ENCODE assay signal across 9 cellular contexts in the genomic region with DNA sequence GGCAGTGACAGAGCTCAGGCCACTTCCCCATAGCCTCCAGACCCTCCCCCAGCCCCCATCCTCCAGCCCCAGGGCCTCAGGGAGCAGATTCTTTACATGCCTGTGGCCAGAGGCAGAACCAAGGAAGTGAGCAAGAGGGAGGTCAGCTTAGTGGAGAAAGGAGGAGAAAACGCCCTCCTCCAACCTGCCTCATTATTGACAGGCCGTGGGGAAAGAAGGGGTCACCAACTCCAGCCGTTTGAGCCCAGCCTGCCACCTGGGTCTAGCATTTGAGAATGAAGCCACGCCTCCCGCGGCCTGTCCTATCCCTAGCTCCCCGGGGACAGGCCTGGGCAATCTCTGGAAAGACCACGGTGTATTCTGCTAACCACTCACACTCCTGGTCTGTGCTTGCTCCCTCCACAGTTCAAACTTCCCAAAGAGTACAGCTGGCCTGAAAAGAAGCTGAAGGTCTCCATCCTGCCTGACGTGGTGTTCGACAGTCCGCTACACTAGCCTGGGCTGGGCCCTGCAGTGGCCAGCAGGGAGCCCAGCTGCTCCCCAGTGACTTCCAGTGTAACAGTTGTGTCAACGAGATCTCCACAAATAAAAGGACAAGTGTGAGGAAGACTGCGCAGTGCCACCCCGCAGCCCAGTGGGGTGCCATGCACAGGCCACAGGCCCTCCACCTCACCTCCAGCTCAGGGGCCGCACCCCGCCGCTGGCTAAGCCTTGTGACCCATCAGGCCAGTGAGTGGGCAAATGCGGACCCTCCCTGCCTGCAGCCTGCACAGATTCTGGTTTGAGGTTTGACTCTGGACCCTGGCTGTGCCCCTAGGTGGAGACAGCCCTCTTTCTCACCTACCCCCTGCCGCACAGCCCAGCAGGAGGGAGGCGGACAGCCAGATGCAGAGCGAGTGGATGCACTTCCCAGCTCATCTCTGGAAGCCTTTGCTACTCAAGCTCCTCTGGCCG. TPM values are rescaled to one million over a fixed set of nuclear protein-coding genes. Genes with fewer than 3 reads are reported as not detected.
A peak's percentile ranks its signal among the peaks of the same experiment; 100 is the strongest.
DNase-seq lines count a peak whose midpoint lies in the region; ATAC-seq and TF ChIP-seq lines count a peak whose summit lies in the region.
"Had no signal": no experiment of that assay in that cellular context is flagged by ENCODE, and none has a peak within 500 bp of the region (broad histone marks: within the 10 kb centered on the region; RNA-seq: fewer than 3 reads in every experiment).

No MANE protein-coding gene starts in this region.

- H3K4me1 ChIP-seq in HCT116 (ENCODE audit: control insufficient read depth in 1 of 2, insufficient read depth in 2 of 2, low read length in 2 of 2): peaks cover 61 to 89% of the 10 kb centered on the region in 2 experiments
- peaks cover 79% of the 10 kb centered on the region for H3K4me1 ChIP-seq in hepatocyte (ENCODE audit: insufficient read depth)
- H3K4me1 ChIP-seq in stomach smooth muscle (ENCODE audit: control insufficient read depth, insufficient read depth, low read length): peaks cover 81% of the 10 kb centered on the region

- RAD21 ChIA-PET in HCT116 (lab: Charles Lee; ENCODE audit: low non-redundant PET in 1 of 2, low total read pairs in 2 of 2, uncharacterized antibody in 2 of 2, unreplicated experiment in 2 of 2): interaction anchor here in 1 of 2 experiments (1.2 kb wide), 1 partner anchor 16 kb away, joined by 3 read pairs; no protein-coding TSS in a partner anchor

- H3K4me3 Mint-ChIP-seq in activated T-helper 17 cell treated with anti-CD3 and anti-CD28 coated beads, Interleukin-2, amount 50 U/mL, for 72 hours: no peak overlapping the region
- H3K4me3 Mint-ChIP-seq: memory B cell had no signal

- no peaks in the 10 kb centered on the region for H3K27me3 Mint-ChIP-seq in activated T-helper 17 cell treated with anti-CD3 and anti-CD28 coated beads, Interleukin-2, amount 50 U/mL, for 72 hours
- H3K27me3 Mint-ChIP-seq: memory B cell had no signal

- ATAC-seq in HCT116: peak; percentile 71
- no peak for ATAC-seq in activated T-helper 17 cell treated with anti-CD3 and anti-CD28 coated beads, Interleukin-2, amount 50 U/mL, for 72 hours (replicated peaks)
- ATAC-seq in GM18520 (IDR thresholded peaks at IDR 0.05; ENCODE audit: unreplicated experiment): no peak

- peak overlapping the region; percentile 66 for H3K27ac Mint-ChIP-seq in activated T-helper 17 cell treated with anti-CD3 and anti-CD28 coated beads, Interleukin-2, amount 50 U/mL, for 72 hours
- H3K27ac Mint-ChIP-seq: memory B cell had no signal

- BruUV-seq in HCT116 (replicated peaks; lab: Mats Ljungman, UMichigan): TSS peak; percentile 24

- H3K9me3 ChIP-seq in HCT116 (ENCODE audit: control insufficient read depth in 1 of 2, insufficient read depth in 1 of 2, low read depth in 1 of 2, low read length in 2 of 2) (no peaks in the 10 kb centered on the region), hepatocyte (ENCODE audit: low read depth) (no peaks in the 10 kb centered on the region), stomach smooth muscle (ENCODE audit: control insufficient read depth in 2 of 2, low read length in 2 of 2) (no peaks in the 10 kb centered on the region)

- H3K36me3 ChIP-seq in HCT116 (ENCODE audit: control insufficient read depth in 1 of 2, insufficient read depth in 2 of 2, low read length in 2 of 2) (no peaks in the 10 kb centered on the region), hepatocyte (replicated peaks; ENCODE audit: insufficient read depth, low read depth) (no peaks in the 10 kb centered on the region), stomach smooth muscle (ENCODE audit: control insufficient read depth in 2 of 2, insufficient read depth in 2 of 2, low read length in 2 of 2) (peaks cover 0 to 2% of the 10 kb centered on the region in 2 donors)

- DNase-seq in HCT116 (ENCODE audit: low read depth, low spot score): no peak
- peak; percentile 40 for DNase-seq in hepatocyte (ENCODE audit: low spot score)
- no peak for DNase-seq in NCI-H187 (lab: John Stamatoyannopoulos, UW)
- DNase-seq in SHP77 treated with DMSO at 0.1 percent for 48 hours (lab: John Stamatoyannopoulos, UW): no peak
- no peak for DNase-seq in NCI-H1436 treated with DMSO at 0.1 percent for 48 hours (lab: John Stamatoyannopoulos, UW)

- POLR2A ChIA-PET in HCT116 (lab: Charles Lee): interaction anchor here (1.0 to 2.3 kb wide), 2 partner anchors 16 to 85 kb away, joined by 3 to 10 read pairs; a partner anchor contains a TSS

- H3K9me2 ChIP-seq in HCT116 (ENCODE audit: insufficient read depth) (no peaks in the 10 kb centered on the region), hepatocyte (replicated peaks; ENCODE audit: insufficient read depth) (no peaks in the 10 kb centered on the region)

- TF ChIP-seq POLR2A in HCT116 (IDR thresholded peaks at IDR 0.05; ENCODE audit: borderline replicate concordance, extremely low read depth, insufficient read depth, insufficient read length): no peak

- H3K79me2 ChIP-seq in HCT116 (ENCODE audit: insufficient read depth, low read length): no peaks in the 10 kb centered on the region
- H3K79me2 ChIP-seq in hepatocyte: no peaks in the 10 kb centered on the region

- no peaks in the 10 kb centered on the region for H3K36me3 Mint-ChIP-seq in activated T-helper 17 cell treated with anti-CD3 and anti-CD28 coated beads, Interleukin-2, amount 50 U/mL, for 72 hours (ENCODE audit: low read depth)

- H3K9ac ChIP-seq in HCT116 (ENCODE audit: low read length) (peak overlapping the region; percentile 58), stomach smooth muscle (ENCODE audit: low read length in 2 of 2) (peak overlapping the region in 1 of 2 donors; percentile 29)

- no peak overlapping the region for H2AFZ ChIP-seq in HCT116 (ENCODE audit: low read depth, low read length, poor library complexity, severe bottlenecking)
- H2AFZ ChIP-seq in hepatocyte: no peak overlapping the region

- CTCF ChIA-PET in HCT116 (lab: Charles Lee): interaction anchor here (0.6 to 1.5 kb wide), 5 partner anchors 15 to 425 kb away, joined by 3 to 4 read pairs (median 4); no protein-coding TSS in a partner anchor

- H3K4me1 Mint-ChIP-seq in activated T-helper 17 cell treated with anti-CD3 and anti-CD28 coated beads, Interleukin-2, amount 50 U/mL, for 72 hours: peaks cover 15% of the 10 kb centered on the region

- H3K4me2 ChIP-seq in HCT116 (ENCODE audit: low read length): peak overlapping the region; percentile 77
- H3K4me2 ChIP-seq in hepatocyte: peak overlapping the region; percentile 37

- intact Hi-C loops in HCT116 (cut with micrococcal nuclease): no loop called here

- 61% methylated on average over 22 of the region's 22 CpGs for WGBS in hepatocyte (ENCODE audit: low lambda C conversion rate, missing lambda C conversion rate)

- TF ChIP-seq RAD21 in HCT116 (IDR thresholded peaks at IDR 0.05; ENCODE audit: low read depth): no peak

- no peaks in the 10 kb centered on the region for H3K9me3 Mint-ChIP-seq in activated T-helper 17 cell treated with anti-CD3 and anti-CD28 coated beads, Interleukin-2, amount 50 U/mL, for 72 hours
- H3K9me3 Mint-ChIP-seq: memory B cell had no signal

- H3K4me3 ChIP-seq in HCT116 (replicated peaks in 1 of 2; ENCODE audit: low read depth in 1 of 2, low read length in 2 of 2) (peak overlapping the region in 1 of 2 experiments; percentile 21; a peak in 2 of 4 replicates), hepatocyte (no peak overlapping the region), stomach smooth muscle (ENCODE audit: low read length in 2 of 2) (no peak overlapping the region)

- H4K20me1 ChIP-seq in HCT116 (ENCODE audit: insufficient read depth) (no peaks in the 10 kb centered on the region), hepatocyte (ENCODE audit: insufficient read depth, poor library complexity, severe bottlenecking) (no peaks in the 10 kb centered on the region)

- no peak for TF ChIP-seq CTCF in HCT116 (IDR thresholded peaks at IDR 0.05 in 2 of 3, conservative IDR thresholded peaks at IDR 0.05 in 1 of 3; ENCODE audit: borderline replicate concordance in 1 of 3, insufficient read depth in 1 of 3, low read depth in 2 of 3, low read length in 2 of 3)
- TF ChIP-seq CTCF in hepatocyte (IDR thresholded peaks at IDR 0.05; ENCODE audit: poor library complexity): no peak

- H3K27ac ChIP-seq in HCT116 (ENCODE audit: low read depth, low read length) (peak overlapping the region; percentile 61), hepatocyte (peak overlapping the region; percentile 96), stomach smooth muscle (ENCODE audit: low read length) (peak overlapping the region; percentile 71)

- H3K27me3 ChIP-seq in HCT116 (ENCODE audit: insufficient read depth, low read length) (no peaks in the 10 kb centered on the region), hepatocyte (no peaks in the 10 kb centered on the region), stomach smooth muscle (ENCODE audit: control insufficient read depth in 1 of 2, insufficient read depth in 2 of 2, low read length in 2 of 2) (no peaks in the 10 kb centered on the region)

TF ChIP-seq in HCT116, 20 proteins besides CTCF, POLR2A, EP300 and RAD21:
- no peak for TF ChIP-seq TCF7L2 (IDR thresholded peaks at IDR 0.05; ENCODE audit: borderline replicate concordance, extremely low read depth, insufficient read depth, insufficient read length)
- no peak for TF ChIP-seq CBX3 (IDR thresholded peaks at IDR 0.05; ENCODE audit: low read depth)
- TF ChIP-seq ELF1 (IDR thresholded peaks at IDR 0.05; ENCODE audit: borderline replicate concordance, low read depth): no peak
- TF ChIP-seq YY1 (IDR thresholded peaks at IDR 0.05; ENCODE audit: extremely low read depth, insufficient replicate concordance, low read depth, low read length): no peak
- peak; percentile 30; the same call in 1 of the 2 replicates for TF ChIP-seq POLR2AphosphoS5 (IDR thresholded peaks at IDR 0.05; ENCODE audit: low read depth, low read length)
- TF ChIP-seq ZNF274 (IDR thresholded peaks at IDR 0.05; ENCODE audit: low read depth, low read length): no peak
- TF ChIP-seq, protein P1, sequence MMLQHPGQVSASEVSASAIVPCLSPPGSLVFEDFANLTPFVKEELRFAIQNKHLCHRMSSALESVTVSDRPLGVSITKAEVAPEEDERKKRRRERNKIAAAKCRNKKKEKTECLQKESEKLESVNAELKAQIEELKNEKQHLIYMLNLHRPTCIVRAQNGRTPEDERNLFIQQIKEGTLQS (IDR thresholded peaks at IDR 0.05): no peak
- TF ChIP-seq ZFX (IDR thresholded peaks at IDR 0.05): no peak

RNA-seq across cellular contexts. Expression of a gene that starts 14.3 kb away (rescaled TPM):
- total RNA-seq in HCT116 (2021; ENCODE audit: unreplicated experiment) (91.6 TPM), hepatocyte (41.3 and 53.3 TPM in 2 replicates)
- polyA plus RNA-seq in HCT116 (2012): 131 and 143 TPM in 2 replicates
- 10 to 100 TPM; 60.0 to 73.9 TPM for total RNA-seq in activated T-helper 17 cell treated with anti-CD3 and anti-CD28 coated beads, Interleukin-2, amount 50 U/mL, for 72 hours
- 61.2 and 63.4 TPM in 2 replicates for polyA plus RNA-seq in hepatocyte
